ENCODE assay signal across 1 cellular context in the genomic region with DNA sequence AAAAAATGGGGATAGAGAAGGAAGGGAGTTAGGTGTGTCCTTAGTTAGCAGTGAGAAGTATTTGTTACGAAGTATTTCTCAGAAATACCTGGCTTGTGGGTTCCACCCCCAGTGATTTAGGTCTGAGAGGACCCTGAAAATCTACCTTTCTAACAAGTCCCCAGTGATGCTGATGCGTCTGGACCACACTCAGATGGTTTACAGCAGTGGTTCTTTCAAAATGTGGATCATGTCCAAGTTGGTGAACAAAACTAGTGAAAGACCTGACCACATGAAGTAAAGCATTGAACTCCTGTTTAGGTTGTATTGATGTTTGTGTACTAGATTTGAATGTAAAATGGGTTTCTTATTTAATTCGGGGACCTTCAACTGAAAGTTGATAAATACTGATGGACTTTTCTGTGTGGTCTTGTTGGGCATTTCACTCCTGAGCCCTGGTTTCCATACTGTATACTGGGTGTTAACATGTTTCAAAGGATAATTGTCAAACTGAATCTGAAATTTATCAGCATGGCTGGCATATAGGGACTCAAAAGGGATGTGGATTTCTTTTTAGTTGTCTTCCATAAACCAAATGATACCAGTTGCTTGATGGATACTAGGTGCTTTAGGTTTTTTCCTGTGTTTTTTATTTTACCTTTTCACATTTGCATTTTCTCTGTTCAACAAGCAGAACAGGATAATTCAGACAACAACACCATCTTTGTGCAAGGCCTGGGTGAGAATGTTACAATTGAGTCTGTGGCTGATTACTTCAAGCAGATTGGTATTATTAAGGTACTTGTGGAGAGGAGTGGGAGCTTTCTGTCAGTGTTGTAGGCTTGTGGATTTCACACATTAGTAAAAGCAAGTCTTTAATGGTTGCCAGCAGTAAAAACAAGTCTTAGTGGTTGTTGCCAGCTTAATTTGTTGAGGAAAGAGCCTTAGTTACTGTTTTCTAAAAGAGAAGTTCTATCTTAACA.
TF ChIP-seq lines count a peak whose summit lies in the region.

No MANE protein-coding gene starts in this region.

TF ChIP-seq in HepG2, 621 proteins besides CTCF, POLR2A, EP300 and RAD21:
- TF ChIP-seq SSRP1 (CRISPR knock-in tag; IDR thresholded peaks at IDR 0.05) (0 out of 2 replicates have a peak, but pooled peaks have one; percentile 34), POLR2AphosphoS2 (IDR thresholded peaks at IDR 0.05; ENCODE audit: low read depth, low read length) (peak; percentile 82), TBX2 (CRISPR knock-in tag; IDR thresholded peaks at IDR 0.05; ENCODE audit: borderline replicate concordance) (no peak), ZNF317 (CRISPR knock-in tag; IDR thresholded peaks at IDR 0.05) (0 out of 2 replicates have a peak, but pooled peaks have one; percentile 16)
- TF ChIP-seq, protein P1, sequence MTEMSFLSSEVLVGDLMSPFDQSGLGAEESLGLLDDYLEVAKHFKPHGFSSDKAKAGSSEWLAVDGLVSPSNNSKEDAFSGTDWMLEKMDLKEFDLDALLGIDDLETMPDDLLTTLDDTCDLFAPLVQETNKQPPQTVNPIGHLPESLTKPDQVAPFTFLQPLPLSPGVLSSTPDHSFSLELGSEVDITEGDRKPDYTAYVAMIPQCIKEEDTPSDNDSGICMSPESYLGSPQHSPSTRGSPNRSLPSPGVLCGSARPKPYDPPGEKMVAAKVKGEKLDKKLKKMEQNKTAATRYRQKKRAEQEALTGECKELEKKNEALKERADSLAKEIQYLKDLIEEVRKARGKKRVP (CRISPR knock-in tag; IDR thresholded peaks at IDR 0.05), result 0 out of 4 replicates have a peak, but pooled peaks of 1 of the 2 experiments have one; percentile 25
